ENCODE assay signal across 8 cellular contexts in the genomic region with DNA sequence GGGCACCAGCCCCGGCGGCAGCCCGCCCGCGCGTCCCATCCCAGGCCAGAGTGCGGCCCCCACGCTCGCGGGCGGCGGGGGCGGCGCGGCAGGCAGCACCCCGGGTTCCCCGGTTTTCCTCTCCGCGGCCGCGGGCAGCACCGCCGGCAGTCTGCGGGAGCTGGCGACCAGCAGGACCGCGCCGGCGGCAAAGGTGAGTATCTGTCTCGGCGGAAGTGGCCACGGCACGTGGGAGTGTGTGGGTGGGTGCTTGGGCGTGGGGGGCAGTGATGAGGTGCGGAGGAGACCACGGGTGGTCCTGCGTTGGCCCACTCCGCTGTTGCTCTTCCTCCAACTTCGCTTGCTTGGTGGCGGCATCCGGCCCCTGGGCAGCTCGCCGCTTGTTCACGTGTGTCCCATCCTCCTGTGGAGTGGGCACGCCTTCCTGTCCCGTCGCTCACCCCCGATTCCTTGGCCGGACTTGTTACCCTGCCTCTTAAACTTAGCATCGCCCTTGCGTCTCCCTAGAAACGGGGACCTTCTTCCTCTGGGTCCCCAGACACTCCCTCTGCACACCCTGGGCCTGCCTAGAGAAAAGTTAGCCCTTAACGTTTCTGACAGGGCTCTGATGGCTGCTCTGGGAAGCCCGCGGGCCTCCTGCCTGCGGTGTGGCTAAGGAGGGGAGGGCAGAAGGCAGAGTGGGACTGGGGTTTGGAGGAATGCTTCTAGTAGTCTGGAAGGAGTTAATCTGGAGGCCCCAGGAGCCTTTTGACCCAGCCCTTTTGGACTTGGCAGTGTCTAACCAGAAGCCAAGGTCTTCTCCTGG. TPM values are rescaled to one million over a fixed set of nuclear protein-coding genes. Genes with fewer than 3 reads are reported as not detected.
DNase-seq lines count a peak whose midpoint lies in the region; ATAC-seq and TF ChIP-seq lines count a peak whose summit lies in the region.

No MANE protein-coding gene starts in this region.

- intact Hi-C loops in left ventricle myocardium superior (cut with micrococcal nuclease) (loop anchor here (10.0 kb wide), 1 partner anchor 385 kb away; no protein-coding TSS in a partner anchor), gastrocnemius medialis (cut with DNase I; ENCODE audit: low total_unique reads) (loop anchor here (2.0 to 5.0 kb wide), 2 partner anchors 47 to 189 kb away; no protein-coding TSS in a partner anchor)

- no peaks in the 10 kb centered on the region for H3K9me3 ChIP-seq in gastrocnemius medialis

- H3K27ac Mint-ChIP-seq in activated CD8-positive, alpha-beta T cell treated with anti-CD3 and anti-CD28 coated beads, Interleukin-2, amount 10 ng/mL, durations not matched to agents 7 days and 5 days, result peak overlapping the region; percentile 18

- TF ChIP-seq CTCF in GM12865 (IDR thresholded peaks at IDR 0.05; ENCODE audit: insufficient read depth, low read depth, low read length, missing control alignments) (no peak), gastrocnemius medialis (IDR thresholded peaks at IDR 0.05 in 4 of 5, conservative IDR thresholded peaks at IDR 0.05 in 1 of 5) (no peak)

- H3K9me3 Mint-ChIP-seq in activated CD8-positive, alpha-beta T cell treated with anti-CD3 and anti-CD28 coated beads, Interleukin-2, amount 10 ng/mL, durations not matched to agents 7 days and 5 days (ENCODE audit: insufficient read depth), result no peaks in the 10 kb centered on the region

- H3K4me3 Mint-ChIP-seq in activated CD8-positive, alpha-beta T cell treated with anti-CD3 and anti-CD28 coated beads, Interleukin-2, amount 10 ng/mL, durations not matched to agents 7 days and 5 days, result peak overlapping the region; percentile 44

- ATAC-seq in activated CD8-positive, alpha-beta T cell treated with anti-CD3 and anti-CD28 coated beads, Interleukin-2, amount 10 ng/mL, durations not matched to agents 7 days and 5 days, result peak; percentile 10
- ATAC-seq in left ventricle myocardium superior, result no peak
- no peak for ATAC-seq in gastrocnemius medialis
- no peak for ATAC-seq in HG02571 (IDR thresholded peaks at IDR 0.05; ENCODE audit: unreplicated experiment)
- no peak for ATAC-seq in HG03039 (IDR thresholded peaks at IDR 0.05; ENCODE audit: unreplicated experiment)
- no peak for ATAC-seq in HG03196 (IDR thresholded peaks at IDR 0.05; ENCODE audit: unreplicated experiment)

- peaks cover 36% of the 10 kb centered on the region for H3K27me3 Mint-ChIP-seq in activated CD8-positive, alpha-beta T cell treated with anti-CD3 and anti-CD28 coated beads, Interleukin-2, amount 10 ng/mL, durations not matched to agents 7 days and 5 days (ENCODE audit: low read depth)

- CTCF ChIA-PET in activated CD8-positive, alpha-beta T cell treated with anti-CD3 and anti-CD28 coated beads, Interleukin-2, amount 10 ng/mL, durations not matched to agents 7 days and 5 days (lab: Charles Lee), result interaction anchor here (1.6 kb wide), 1 partner anchor 77 kb away, joined by 3 read pairs; no protein-coding TSS in a partner anchor

- no peaks in the 10 kb centered on the region for H3K27me3 ChIP-seq in gastrocnemius medialis

- peaks cover 21% of the 10 kb centered on the region for H3K4me1 Mint-ChIP-seq in activated CD8-positive, alpha-beta T cell treated with anti-CD3 and anti-CD28 coated beads, Interleukin-2, amount 10 ng/mL, durations not matched to agents 7 days and 5 days (ENCODE audit: low read depth)

- H3K27ac ChIP-seq in gastrocnemius medialis, result peak overlapping the region in 3 of 4 donors; percentile 3 to 79 (median 64)

- no peaks in the 10 kb centered on the region for H3K36me3 ChIP-seq in gastrocnemius medialis

- DNase-seq in GM12865 (ENCODE audit: low read depth) (peak; percentile 29), left ventricle myocardium superior (peak; percentile 36), gastrocnemius medialis (no peak), NCI-H2029 treated with DMSO at 0.1 percent for 48 hours (lab: John Stamatoyannopoulos, UW) (no peak)
- DNase-seq in activated CD8-positive, alpha-beta T cell treated with anti-CD3 and anti-CD28 coated beads, Interleukin-2, amount 10 ng/mL, durations not matched to agents 7 days and 5 days, result peak; percentile 31

- peaks cover 6 to 7% of the 10 kb centered on the region in 2 donors for H3K4me1 ChIP-seq in gastrocnemius medialis

- H3K4me3 ChIP-seq in GM12865 (ENCODE audit: low read depth, low read length), result peak overlapping the region; percentile 32
- H3K4me3 ChIP-seq in gastrocnemius medialis, result peak overlapping the region; percentile 63 to 82 (median 70)

- in situ Hi-C loops in gastrocnemius medialis (cut with MboI; ENCODE audit: low sequenced_read_pairs in 4 of 4), result loop anchor here (5.0 to 25.0 kb wide), 3 partner anchors 182 to 377 kb away; no protein-coding TSS in a partner anchor

- TF ChIP-seq POLR2A in gastrocnemius medialis (IDR thresholded peaks at IDR 0.05), result no peak

- H3K36me3 Mint-ChIP-seq in activated CD8-positive, alpha-beta T cell treated with anti-CD3 and anti-CD28 coated beads, Interleukin-2, amount 10 ng/mL, durations not matched to agents 7 days and 5 days (ENCODE audit: low read depth), result no peaks in the 10 kb centered on the region

- POLR2A ChIA-PET in activated CD8-positive, alpha-beta T cell treated with anti-CD3 and anti-CD28 coated beads, Interleukin-2, amount 10 ng/mL, durations not matched to agents 7 days and 5 days (lab: Charles Lee), result no interaction called here

RNA-seq across cellular contexts. Expression of gene SH3RF3, which starts 1.1 kb away (rescaled TPM):
- total RNA-seq in activated CD8-positive, alpha-beta T cell treated with anti-CD3 and anti-CD28 coated beads, Interleukin-2, amount 10 ng/mL, durations not matched to agents 7 days and 5 days, result under 1 TPM in 1 of 2 experiments, not detected in 1; 0.10 TPM
- total RNA-seq in left ventricle myocardium superior (7.4 TPM), gastrocnemius medialis (1 to 10 TPM; 2.8 to 5.7 (median 3.0) TPM)

Comparison
In these comparisons a context has a peak if more than half of its experiments do, and no peak if none do; other contexts are left out.
1. DNase-seq: peak in GM12865 (single experiment), activated CD8-positive, alpha-beta T cell treated with anti-CD3 and anti-CD28 coated beads, Interleukin-2, amount 10 ng/mL, durations not matched to agents 7 days and 5 days (single experiment) and left ventricle myocardium superior (single experiment); none in gastrocnemius medialis (0 of 2) and NCI-H2029 treated with DMSO at 0.1 percent for 48 hours (single experiment).